ENCODE assay signal across 19 cellular contexts in the genomic region with DNA sequence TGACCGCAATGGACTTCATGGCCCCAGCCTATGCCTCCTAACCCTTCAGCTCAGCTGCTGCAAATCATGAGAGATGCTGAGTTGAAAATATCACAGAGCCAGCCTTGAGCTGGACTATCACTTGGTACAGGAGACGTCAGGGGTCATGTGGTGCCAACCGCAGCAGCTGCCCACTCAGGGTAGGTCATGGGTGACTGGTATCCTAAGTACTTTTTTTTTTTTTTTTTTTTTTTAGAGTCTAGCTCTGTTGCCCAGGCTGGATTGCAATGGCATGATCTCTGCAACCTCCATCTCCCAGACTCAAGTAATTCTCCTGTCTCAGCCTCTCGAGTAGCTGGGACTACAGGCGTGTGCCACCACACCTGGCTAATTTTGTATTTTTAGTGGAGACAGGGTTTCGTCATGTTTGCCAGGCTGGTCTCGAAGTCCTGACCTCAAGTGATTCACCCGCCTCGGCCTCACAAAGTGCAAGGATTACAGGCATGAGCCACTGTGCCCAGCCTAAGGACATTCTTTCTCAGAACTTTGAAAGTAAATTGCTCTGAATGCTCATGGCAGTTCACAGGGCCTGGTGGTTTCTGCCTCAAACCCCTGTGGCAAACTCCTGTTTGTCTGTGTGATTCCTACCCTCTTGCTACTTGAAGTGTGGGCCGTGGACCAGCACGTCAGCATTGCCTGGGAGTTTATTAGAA. TPM values are rescaled to one million over a fixed set of nuclear protein-coding genes. Genes with fewer than 3 reads are reported as not detected.
A peak's percentile ranks its signal among the peaks of the same experiment; 100 is the strongest.
DNase-seq lines count a peak whose midpoint lies in the region; TF ChIP-seq lines count a peak whose summit lies in the region.
"Had no signal": no experiment of that assay in that cellular context is flagged by ENCODE, and none has a peak within 500 bp of the region (broad histone marks: within the 10 kb centered on the region; RNA-seq: fewer than 3 reads in every experiment).

No MANE protein-coding gene starts in this region.

- POLR2A ChIA-PET in MCF 10A (lab: Yijun Ruan, JAX) = interaction anchor here (0.7 kb wide), 1 partner anchor 78 kb away, joined by 3 read pairs; no protein-coding TSS in a partner anchor
- POLR2A ChIA-PET in SK-N-SH (lab: Yijun Ruan, JAX) = no interaction called here

- H3K27me3 ChIP-seq in breast epithelium (no peaks in the 10 kb centered on the region), SJSA1 (replicated peaks) (no peaks in the 10 kb centered on the region), liver (ENCODE audit: control insufficient read depth in 4 of 4, insufficient read depth in 4 of 4, low read length in 3 of 4) (no peaks in the 10 kb centered on the region), SK-N-SH (ENCODE audit: insufficient read depth) (no peaks in the 10 kb centered on the region)
- H3K27me3 ChIP-seq: ovary had no signal

- H3K36me3 ChIP-seq in breast epithelium (no peaks in the 10 kb centered on the region), SJSA1 (no peaks in the 10 kb centered on the region), liver (ENCODE audit: control insufficient read depth in 4 of 4, insufficient read depth in 3 of 4, low read depth in 1 of 4, low read length in 3 of 4) (no peaks in the 10 kb centered on the region), SK-N-SH (replicated peaks in 1 of 2; ENCODE audit: control insufficient read depth in 1 of 2, insufficient read depth in 2 of 2, low read length in 1 of 2) (no peaks in the 10 kb centered on the region)
- H3K36me3 ChIP-seq: ovary had no signal

- no peaks in the 10 kb centered on the region for H3K9me3 ChIP-seq in breast epithelium
- H3K9me3 ChIP-seq in SJSA1 (replicated peaks) = no peaks in the 10 kb centered on the region
- no peaks in the 10 kb centered on the region for H3K9me3 ChIP-seq in liver (ENCODE audit: control insufficient read depth in 4 of 4, low read length in 3 of 4)
- H3K9me3 ChIP-seq in SK-N-SH = no peaks in the 10 kb centered on the region
- H3K9me3 ChIP-seq: ovary had no signal

- peaks cover 41% of the 10 kb centered on the region for H3K4me1 Mint-ChIP-seq in MCF 10A (ENCODE audit: insufficient read depth, unreplicated experiment)
- H3K4me1 Mint-ChIP-seq in activated naive CD8-positive, alpha-beta T cell treated with anti-CD3 and anti-CD28 coated beads for 36 hours = no peaks in the 10 kb centered on the region
- H3K4me1 Mint-ChIP-seq: activated naive CD8-positive, alpha-beta T cell treated with anti-CD3 and anti-CD28 coated beads, Interleukin-2, amount 50 U/mL, for 24 hours; activated T-helper 17 cell treated with anti-CD3 and anti-CD28 coated beads, Interleukin-2, amount 50 U/mL, for 72 hours; CD4-positive, CD25-positive, alpha-beta regulatory T cell; memory B cell had no signal

- no peaks in the 10 kb centered on the region for H3K36me3 Mint-ChIP-seq in MCF 10A (ENCODE audit: insufficient read depth, unreplicated experiment)
- no peaks in the 10 kb centered on the region for H3K36me3 Mint-ChIP-seq in activated naive CD8-positive, alpha-beta T cell treated with anti-CD3 and anti-CD28 coated beads for 36 hours
- H3K36me3 Mint-ChIP-seq: CD4-positive, CD25-positive, alpha-beta regulatory T cell; memory B cell; naive thymus-derived CD4-positive, alpha-beta T cell had no signal

- H3K4me3 Mint-ChIP-seq in MCF 10A (ENCODE audit: unreplicated experiment) = no peak overlapping the region
- no peak overlapping the region for H3K4me3 Mint-ChIP-seq in activated naive CD8-positive, alpha-beta T cell treated with anti-CD3 and anti-CD28 coated beads for 36 hours
- H3K4me3 Mint-ChIP-seq: activated naive CD8-positive, alpha-beta T cell treated with anti-CD3 and anti-CD28 coated beads, Interleukin-2, amount 50 U/mL, for 24 hours; activated T-helper 17 cell treated with anti-CD3 and anti-CD28 coated beads, Interleukin-2, amount 50 U/mL, for 72 hours; CD4-positive, CD25-positive, alpha-beta regulatory T cell; GM23338; memory B cell; naive thymus-derived CD4-positive, alpha-beta T cell had no signal

- TF ChIP-seq CTCF in MCF 10A (IDR thresholded peaks at IDR 0.05; ENCODE audit: unreplicated experiment) (no peak), breast epithelium (IDR thresholded peaks at IDR 0.05) (no peak), liver (IDR thresholded peaks at IDR 0.05; ENCODE audit: low read depth, low read length, missing input control) (no peak), SK-N-SH (IDR thresholded peaks at IDR 0.05) (no peak)

- H3K9ac ChIP-seq in liver (ENCODE audit: low read depth in 1 of 2, low read length in 2 of 2) (no peak overlapping the region), SK-N-SH (no peak overlapping the region)

- H3K9me2 ChIP-seq in SK-N-SH = no peaks in the 10 kb centered on the region

- TF ChIP-seq EP300 in SK-N-SH (IDR thresholded peaks at IDR 0.05; ENCODE audit: borderline replicate concordance in 1 of 2, low read depth in 1 of 2, low read length in 1 of 2) = no peak

- WGBS in liver = 67% methylated on average over 11 of the region's 11 CpGs
- WGBS in SK-N-SH (ENCODE audit: low lambda C conversion rate) = 83% methylated on average over 11 of the region's 11 CpGs

- peaks cover 13% of the 10 kb centered on the region for H3F3A ChIP-seq in SK-N-SH (replicated peaks; ENCODE audit: insufficient read depth)

- no peaks in the 10 kb centered on the region for H3K27me3 Mint-ChIP-seq in MCF 10A (ENCODE audit: insufficient read depth, unreplicated experiment)
- H3K27me3 Mint-ChIP-seq in activated naive CD8-positive, alpha-beta T cell treated with anti-CD3 and anti-CD28 coated beads for 36 hours = peaks cover 4% of the 10 kb centered on the region
- H3K27me3 Mint-ChIP-seq: activated T-helper 17 cell treated with anti-CD3 and anti-CD28 coated beads, Interleukin-2, amount 50 U/mL, for 72 hours had no signal

- H4K20me1 ChIP-seq in SK-N-SH (ENCODE audit: insufficient read depth) = no peaks in the 10 kb centered on the region

- peaks cover 20% of the 10 kb centered on the region; the same call in 1 of the 2 replicates for H3K79me2 ChIP-seq in SK-N-SH (ENCODE audit: insufficient read depth)

- H3K4me1 ChIP-seq in breast epithelium (peaks cover 0 to 6% of the 10 kb centered on the region in 2 donors), SJSA1 (replicated peaks) (peaks cover 53% of the 10 kb centered on the region), liver (ENCODE audit: control insufficient read depth in 4 of 4, insufficient read depth in 4 of 4, low read length in 3 of 4) (peaks cover 20 to 80% (median 64%) of the 10 kb centered on the region in 4 donors), SK-N-SH (ENCODE audit: control insufficient read depth in 1 of 2, insufficient read depth in 2 of 2, low read depth in 1 of 2, low read length in 1 of 2) (peaks cover 16 to 27% of the 10 kb centered on the region in 2 experiments; a peak in 3 of 4 replicates)

- H3K4me3 ChIP-seq in breast epithelium (no peak overlapping the region), SJSA1 (no peak overlapping the region), liver (ENCODE audit: low read depth in 1 of 3, low read length in 3 of 3) (no peak overlapping the region), SK-N-SH (ENCODE audit: low read depth in 2 of 2, low read length in 1 of 2) (no peak overlapping the region)
- H3K4me3 ChIP-seq: GM23338, ovary had no signal

- no peaks in the 10 kb centered on the region for H3K9me3 Mint-ChIP-seq in MCF 10A (ENCODE audit: unreplicated experiment)
- H3K9me3 Mint-ChIP-seq in activated naive CD8-positive, alpha-beta T cell treated with anti-CD3 and anti-CD28 coated beads for 36 hours = no peaks in the 10 kb centered on the region
- H3K9me3 Mint-ChIP-seq: activated naive CD8-positive, alpha-beta T cell treated with anti-CD3 and anti-CD28 coated beads, Interleukin-2, amount 50 U/mL, for 24 hours; activated T-helper 17 cell treated with anti-CD3 and anti-CD28 coated beads, Interleukin-2, amount 50 U/mL, for 72 hours; CD4-positive, CD25-positive, alpha-beta regulatory T cell; GM23338; memory B cell; naive thymus-derived CD4-positive, alpha-beta T cell had no signal

- DNase-seq in MCF 10A (ENCODE audit: unreplicated experiment) = peak; percentile 38
- DNase-seq in breast epithelium (ENCODE audit: low spot score in 2 of 2) = no peak
- no peak for DNase-seq in SJSA1 (ENCODE audit: low read depth in 1 of 2, low spot score in 2 of 2)
- no peak for DNase-seq in NOMO-1 treated with dmso at 0.1 percent for 144 hours (lab: John Stamatoyannopoulos, UW; ENCODE audit: unreplicated experiment)
- DNase-seq in activated naive CD8-positive, alpha-beta T cell treated with anti-CD3 and anti-CD28 coated beads for 36 hours = no peak
- no peak for DNase-seq in SK-N-SH
- DNase-seq in GM19240 (ENCODE audit: insufficient read length, low spot score) = no peak
- DNase-seq: activated CD4-positive, alpha-beta T cell treated with anti-CD3 and anti-CD28 coated beads for 48 hours; activated naive CD8-positive, alpha-beta T cell treated with anti-CD3 and anti-CD28 coated beads, Interleukin-2, amount 50 U/mL, for 24 hours; CD4-positive, CD25-positive, alpha-beta regulatory T cell; naive thymus-derived CD4-positive, alpha-beta T cell; NCI-H1436; ovary; RPMI8226; stimulated activated CD4-positive, alpha-beta T cell treated with anti-CD3 and anti-CD28 coated beads, Interleukin-2, amount 100 ng/mL, for 48 hours had no signal

- CTCF ChIA-PET in MCF 10A (lab: Yijun Ruan, JAX) (interaction anchor here (0.6 to 3.0 kb wide), 9 partner anchors 8 to 119 kb away, joined by 3 to 18 read pairs (median 3); no protein-coding TSS in a partner anchor), SK-N-SH (lab: Yijun Ruan, JAX) (interaction anchor here (1.3 kb wide), 1 partner anchor 21 kb away, joined by 4 read pairs; the partner anchor contains the start of gene WWC1)

- TF ChIP-seq POLR2A in breast epithelium (IDR thresholded peaks at IDR 0.05) = no peak

- no peak overlapping the region for H2AFZ ChIP-seq in SK-N-SH (ENCODE audit: low read depth)
- H2AFZ ChIP-seq: GM23338 had no signal

- H3K27ac Mint-ChIP-seq in MCF 10A (ENCODE audit: low read depth, unreplicated experiment) = no peak overlapping the region
- H3K27ac Mint-ChIP-seq in activated naive CD8-positive, alpha-beta T cell treated with anti-CD3 and anti-CD28 coated beads for 36 hours = no peak overlapping the region
- H3K27ac Mint-ChIP-seq: activated naive CD8-positive, alpha-beta T cell treated with anti-CD3 and anti-CD28 coated beads, Interleukin-2, amount 50 U/mL, for 24 hours; activated T-helper 17 cell treated with anti-CD3 and anti-CD28 coated beads, Interleukin-2, amount 50 U/mL, for 72 hours; CD4-positive, CD25-positive, alpha-beta regulatory T cell; GM23338; memory B cell; naive thymus-derived CD4-positive, alpha-beta T cell had no signal

- no peak for TF ChIP-seq RAD21 in liver (IDR thresholded peaks at IDR 0.05)
- no peak for TF ChIP-seq RAD21 in SK-N-SH (IDR thresholded peaks at IDR 0.05; ENCODE audit: low read length)

- H3K27ac ChIP-seq in breast epithelium (no peak overlapping the region), SJSA1 (peak overlapping the region; percentile 54), liver (ENCODE audit: low read depth in 1 of 2, low read length in 2 of 2) (peak overlapping the region; percentile 39 to 63), SK-N-SH (ENCODE audit: low read depth in 2 of 2, low read length in 1 of 2) (peak overlapping the region in 1 of 2 experiments; percentile 88; a peak in 2 of 4 replicates)
- H3K27ac ChIP-seq: ovary had no signal

- no TSS peak for BruUV-seq in MCF 10A (replicated peaks; lab: Mats Ljungman, UMichigan)

- H3K4me2 ChIP-seq in SK-N-SH = no peak overlapping the region
- H3K4me2 ChIP-seq: GM23338 had no signal

- intact Hi-C loops in MCF 10A (cut with micrococcal nuclease) = no loop called here
- intact Hi-C loops in breast epithelium (cut with DNase I; ENCODE audit: low total_unique reads) = no loop called here

RNA-seq across cellular contexts. Expression of gene WWC1, which starts 21.3 kb away (rescaled TPM):
- total RNA-seq in MCF 10A (2022) (27.8 and 47.0 TPM in 2 replicates), breast epithelium (10 to 100 TPM in 2 of 3 donors, under 1 TPM in 1; 0.96 to 59.9 (median 59.6) TPM), liver (10 to 100 TPM in 1 of 2 donors, 1 to 10 TPM in 1; 5.9 to 25.1 TPM)
- total RNA-seq in SJSA1 (2014; rRNA removed; shearing (Covaris generic)) = 13.2 and 21.3 TPM in 2 replicates
- polyA plus RNA-seq in liver (10 to 100 TPM in 1 of 2 donors, 1 to 10 TPM in 1; 6.2 to 23.3 TPM), SK-N-SH (2012; rRNA removed) (15.2 and 16.9 TPM in 2 replicates)
- 1 to 10 TPM; 1.5 to 2.5 TPM for total RNA-seq in activated naive CD8-positive, alpha-beta T cell treated with anti-CD3 and anti-CD28 coated beads for 36 hours
- polyA plus RNA-seq in SK-N-SH (2012; cell fraction: cytosol; rRNA removed) = 12.4 and 13.0 TPM in 2 replicates
- 15.6 and 17.4 TPM in 2 replicates for polyA plus RNA-seq in SK-N-SH (2012; cell fraction: nucleus; rRNA removed)

Comparison
In these comparisons a context has a peak if more than half of its experiments do, and no peak if none do; other contexts are left out.
1. H3K27ac ChIP-seq: peak in SJSA1 (single experiment) and liver (2 of 2); none in breast epithelium (0 of 2).